ENCODE assay signal across 15 cellular contexts in genomic region chr10:133367461-133367860, GRCh38. TPM values are rescaled to one million over a fixed set of nuclear protein-coding genes. Genes with fewer than 3 reads are reported as not detected.
A peak's percentile ranks its signal among the peaks of the same experiment; 100 is the strongest.
DNase-seq lines count a peak whose midpoint lies in the region; ATAC-seq and TF ChIP-seq lines count a peak whose summit lies in the region.
"Not testable (repeated sequence)": the region's sequence is repeated elsewhere in the genome, so short reads cannot be mapped to it uniquely, and the experiment has no call there.
"Had no signal": no experiment of that assay in that cellular context is flagged by ENCODE, and none has a peak within 500 bp of the region (broad histone marks: within the 10 kb centered on the region; RNA-seq: fewer than 3 reads in every experiment).

No MANE protein-coding gene starts in this region.

- H3K36me3 Mint-ChIP-seq in central memory CD8-positive, alpha-beta T cell (ENCODE audit: insufficient read depth) = peaks cover 17% of the 10 kb centered on the region
- H3K36me3 Mint-ChIP-seq in nephron (ENCODE audit: low read depth) (peaks cover 48% of the 10 kb centered on the region), nephron progenitor cell (ENCODE audit: low read depth) (peaks cover 40% of the 10 kb centered on the region)
- peaks cover 49% of the 10 kb centered on the region for H3K36me3 Mint-ChIP-seq in stimulated activated effector memory CD8-positive, alpha-beta T cell treated with anti-CD3 and anti-CD28 coated beads, Interleukin-12 subunit alpha, Interleukin-12 subunit beta, amount 100 ng/mL, for 72 hours

- not testable (repeated sequence) for TF ChIP-seq CTCF in nephron (IDR thresholded peaks at IDR 0.05; ENCODE audit: unreplicated experiment in 3 of 3); nephron progenitor cell (IDR thresholded peaks at IDR 0.05); thyroid gland (IDR thresholded peaks at IDR 0.05)

- intact Hi-C loops in thyroid gland (cut with DNase I) = not testable (repeated sequence)

- 14 to 17% methylated on average over 1 of the region's 7 CpGs for WGBS in thyroid gland, 2 donors

- peak overlapping the region; percentile 74 for H3K27ac Mint-ChIP-seq in central memory CD8-positive, alpha-beta T cell (ENCODE audit: low read depth)
- H3K27ac Mint-ChIP-seq in nephron (peak overlapping the region; percentile 27 to 67 (median 52)), nephron progenitor cell (peak overlapping the region; percentile 78)
- H3K27ac Mint-ChIP-seq in stimulated activated effector memory CD8-positive, alpha-beta T cell treated with anti-CD3 and anti-CD28 coated beads, Interleukin-12 subunit alpha, Interleukin-12 subunit beta, amount 100 ng/mL, for 72 hours = peak overlapping the region; percentile 46

- DNase-seq in central memory CD8-positive, alpha-beta T cell (ENCODE audit: low spot score in 2 of 2); nephron progenitor cell; stimulated activated effector memory CD8-positive, alpha-beta T cell treated with anti-CD3 and anti-CD28 coated beads, Interleukin-12 subunit alpha, Interleukin-12 subunit beta, amount 100 ng/mL, for 72 hours (ENCODE audit: low spot score in 2 of 2): not testable (repeated sequence)
- DNase-seq in thyroid gland = peak; percentile 78 to 82

- H3K4me3 ChIP-seq in thyroid gland (replicated peaks in 1 of 3) = not testable (repeated sequence)

- not testable (repeated sequence) for ATAC-seq in central memory CD8-positive, alpha-beta T cell (replicated peaks; ENCODE audit: extremely low read depth, poor library complexity, severe bottlenecking); stimulated activated effector memory CD8-positive, alpha-beta T cell treated with anti-CD3 and anti-CD28 coated beads, Interleukin-12 subunit alpha, Interleukin-12 subunit beta, amount 100 ng/mL, for 72 hours

- H3K9me3 ChIP-seq in thyroid gland = not testable (repeated sequence)

- not testable (repeated sequence) for H3K4me1 Mint-ChIP-seq in central memory CD8-positive, alpha-beta T cell; stimulated activated effector memory CD8-positive, alpha-beta T cell treated with anti-CD3 and anti-CD28 coated beads, Interleukin-12 subunit alpha, Interleukin-12 subunit beta, amount 100 ng/mL, for 72 hours
- H3K4me1 Mint-ChIP-seq in nephron (peaks cover 24% of the 10 kb centered on the region), nephron progenitor cell (peaks cover 17% of the 10 kb centered on the region)

- not testable (repeated sequence) for H3K4me3 Mint-ChIP-seq in central memory CD8-positive, alpha-beta T cell; nephron; nephron progenitor cell; stimulated activated effector memory CD8-positive, alpha-beta T cell treated with anti-CD3 and anti-CD28 coated beads, Interleukin-12 subunit alpha, Interleukin-12 subunit beta, amount 100 ng/mL, for 72 hours

- H3K27me3 Mint-ChIP-seq in central memory CD8-positive, alpha-beta T cell; nephron (ENCODE audit: low read depth); nephron progenitor cell (ENCODE audit: low read depth, poor library complexity): not testable (repeated sequence)

- peaks cover 5 to 22% of the 10 kb centered on the region in 2 donors for H3K4me1 ChIP-seq in thyroid gland

- not testable (repeated sequence) for TF ChIP-seq POLR2A in thyroid gland (IDR thresholded peaks at IDR 0.05)

- H3K36me3 ChIP-seq in thyroid gland = peaks cover 46 to 53% of the 10 kb centered on the region in 2 donors

- H3K27me3 ChIP-seq in thyroid gland = not testable (repeated sequence)

- not testable (repeated sequence) for H3K9me3 Mint-ChIP-seq in central memory CD8-positive, alpha-beta T cell; nephron; nephron progenitor cell; stimulated activated effector memory CD8-positive, alpha-beta T cell treated with anti-CD3 and anti-CD28 coated beads, Interleukin-12 subunit alpha, Interleukin-12 subunit beta, amount 100 ng/mL, for 72 hours

- not testable (repeated sequence) for H3K27ac ChIP-seq in thyroid gland

RNA-seq across cellular contexts. Expression of gene ECHS1, which starts 5.7 kb away (rescaled TPM):
- 100 to 1,000 TPM in 2 of 4 donors, 10 to 100 TPM in 2; 73.9 to 135 (median 99.5) TPM for total RNA-seq in thyroid gland

RNA-seq across cellular contexts. Expression of gene FUOM, which starts 9.6 kb away (rescaled TPM):
- 10 to 100 TPM in 3 of 4 donors, 1 to 10 TPM in 1; 7.4 to 25.9 (median 18.9) TPM for total RNA-seq in thyroid gland

RNA-seq across cellular contexts. Expression of gene PAOX, which starts 11.6 kb away (rescaled TPM):
- total RNA-seq in thyroid gland = 10 to 100 TPM in 2 of 4 donors, 1 to 10 TPM in 2; 3.5 to 11.0 (median 9.9) TPM

RNA-seq across cellular contexts. Expression of gene PRAP1, which starts 20.3 kb away (rescaled TPM):
- not detected for total RNA-seq in thyroid gland
- total RNA-seq: A172; A673; B cell; Calu3; CD4-positive, alpha-beta memory T cell; CD4-positive, alpha-beta T cell; CD4-positive, CD25-positive, alpha-beta regulatory T cell; CD8-positive, alpha-beta memory T cell; CD8-positive, alpha-beta T cell; Daoy had no signal

RNA-seq across cellular contexts. Expression of gene MTG1, which starts 26.5 kb away (rescaled TPM):
- 10 to 100 TPM; 23.8 to 40.8 (median 35.0) TPM for total RNA-seq in thyroid gland
